Comparison of ENCODE assay signal across 1 cellular context in genomic region chr22:25110846-25111578, GRCh38.
TF ChIP-seq lines count a peak whose summit lies in the region.

No MANE protein-coding gene starts in this region.

TF ChIP-seq in HepG2, 621 proteins besides CTCF, POLR2A, EP300 and RAD21 (continued from another document and continues in another):
- no peak for TF ChIP-seq HNRNPH1 (optimal IDR thresholded peaks at IDR 0.05; ENCODE audit: low read depth, low read length)
- no peak for TF ChIP-seq MYNN (CRISPR knock-in tag; IDR thresholded peaks at IDR 0.05; ENCODE audit: low read depth)
- TF ChIP-seq FIP1L1 (IDR thresholded peaks at IDR 0.05; ENCODE audit: borderline replicate concordance, insufficient read depth, low read depth, low read length), result no peak
- TF ChIP-seq EED (CRISPR knock-in tag; IDR thresholded peaks at IDR 0.05), result peak; percentile 71; the same call in 1 of the 2 replicates
- TF ChIP-seq CEBPG (CRISPR knock-in tag; IDR thresholded peaks at IDR 0.05), result 0 out of 2 replicates have a peak, but pooled peaks have one; percentile 15
- peak; percentile 31 for TF ChIP-seq ZNF781 (CRISPR knock-in tag; IDR thresholded peaks at IDR 0.05; ENCODE audit: borderline replicate concordance, not compliant biosample characterization)
- no peak; the same call in 1 of the 2 replicates for TF ChIP-seq ZNF446 (CRISPR knock-in tag; IDR thresholded peaks at IDR 0.05)
- TF ChIP-seq ZNF747 (CRISPR knock-in tag; IDR thresholded peaks at IDR 0.05; ENCODE audit: borderline replicate concordance), result no peak
- TF ChIP-seq YEATS4 (CRISPR knock-in tag; IDR thresholded peaks at IDR 0.05; ENCODE audit: borderline replicate concordance), result 0 out of 2 replicates have a peak, but pooled peaks have one; percentile 18
- TF ChIP-seq, protein P1, sequence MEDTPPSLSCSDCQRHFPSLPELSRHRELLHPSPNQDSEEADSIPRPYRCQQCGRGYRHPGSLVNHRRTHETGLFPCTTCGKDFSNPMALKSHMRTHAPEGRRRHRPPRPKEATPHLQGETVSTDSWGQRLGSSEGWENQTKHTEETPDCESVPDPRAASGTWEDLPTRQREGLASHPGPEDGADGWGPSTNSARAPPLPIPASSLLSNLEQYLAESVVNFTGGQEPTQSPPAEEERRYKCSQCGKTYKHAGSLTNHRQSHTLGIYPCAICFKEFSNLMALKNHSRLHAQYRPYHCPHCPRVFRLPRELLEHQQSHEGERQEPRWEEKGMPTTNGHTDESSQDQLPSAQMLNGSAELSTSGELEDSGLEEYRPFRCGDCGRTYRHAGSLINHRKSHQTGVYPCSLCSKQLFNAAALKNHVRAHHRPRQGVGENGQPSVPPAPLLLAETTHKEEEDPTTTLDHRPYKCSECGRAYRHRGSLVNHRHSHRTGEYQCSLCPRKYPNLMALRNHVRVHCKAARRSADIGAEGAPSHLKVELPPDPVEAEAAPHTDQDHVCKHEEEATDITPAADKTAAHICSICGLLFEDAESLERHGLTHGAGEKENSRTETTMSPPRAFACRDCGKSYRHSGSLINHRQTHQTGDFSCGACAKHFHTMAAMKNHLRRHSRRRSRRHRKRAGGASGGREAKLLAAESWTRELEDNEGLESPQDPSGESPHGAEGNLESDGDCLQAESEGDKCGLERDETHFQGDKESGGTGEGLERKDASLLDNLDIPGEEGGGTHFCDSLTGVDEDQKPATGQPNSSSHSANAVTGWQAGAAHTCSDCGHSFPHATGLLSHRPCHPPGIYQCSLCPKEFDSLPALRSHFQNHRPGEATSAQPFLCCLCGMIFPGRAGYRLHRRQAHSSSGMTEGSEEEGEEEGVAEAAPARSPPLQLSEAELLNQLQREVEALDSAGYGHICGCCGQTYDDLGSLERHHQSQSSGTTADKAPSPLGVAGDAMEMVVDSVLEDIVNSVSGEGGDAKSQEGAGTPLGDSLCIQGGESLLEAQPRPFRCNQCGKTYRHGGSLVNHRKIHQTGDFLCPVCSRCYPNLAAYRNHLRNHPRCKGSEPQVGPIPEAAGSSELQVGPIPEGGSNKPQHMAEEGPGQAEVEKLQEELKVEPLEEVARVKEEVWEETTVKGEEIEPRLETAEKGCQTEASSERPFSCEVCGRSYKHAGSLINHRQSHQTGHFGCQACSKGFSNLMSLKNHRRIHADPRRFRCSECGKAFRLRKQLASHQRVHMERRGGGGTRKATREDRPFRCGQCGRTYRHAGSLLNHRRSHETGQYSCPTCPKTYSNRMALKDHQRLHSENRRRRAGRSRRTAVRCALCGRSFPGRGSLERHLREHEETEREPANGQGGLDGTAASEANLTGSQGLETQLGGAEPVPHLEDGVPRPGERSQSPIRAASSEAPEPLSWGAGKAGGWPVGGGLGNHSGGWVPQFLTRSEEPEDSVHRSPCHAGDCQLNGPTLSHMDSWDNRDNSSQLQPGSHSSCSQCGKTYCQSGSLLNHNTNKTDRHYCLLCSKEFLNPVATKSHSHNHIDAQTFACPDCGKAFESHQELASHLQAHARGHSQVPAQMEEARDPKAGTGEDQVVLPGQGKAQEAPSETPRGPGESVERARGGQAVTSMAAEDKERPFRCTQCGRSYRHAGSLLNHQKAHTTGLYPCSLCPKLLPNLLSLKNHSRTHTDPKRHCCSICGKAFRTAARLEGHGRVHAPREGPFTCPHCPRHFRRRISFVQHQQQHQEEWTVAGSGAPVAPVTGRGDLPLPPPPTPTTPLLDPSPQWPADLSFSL (CRISPR knock-in tag; IDR thresholded peaks at IDR 0.05), result no peak
- TF ChIP-seq, protein P2, sequence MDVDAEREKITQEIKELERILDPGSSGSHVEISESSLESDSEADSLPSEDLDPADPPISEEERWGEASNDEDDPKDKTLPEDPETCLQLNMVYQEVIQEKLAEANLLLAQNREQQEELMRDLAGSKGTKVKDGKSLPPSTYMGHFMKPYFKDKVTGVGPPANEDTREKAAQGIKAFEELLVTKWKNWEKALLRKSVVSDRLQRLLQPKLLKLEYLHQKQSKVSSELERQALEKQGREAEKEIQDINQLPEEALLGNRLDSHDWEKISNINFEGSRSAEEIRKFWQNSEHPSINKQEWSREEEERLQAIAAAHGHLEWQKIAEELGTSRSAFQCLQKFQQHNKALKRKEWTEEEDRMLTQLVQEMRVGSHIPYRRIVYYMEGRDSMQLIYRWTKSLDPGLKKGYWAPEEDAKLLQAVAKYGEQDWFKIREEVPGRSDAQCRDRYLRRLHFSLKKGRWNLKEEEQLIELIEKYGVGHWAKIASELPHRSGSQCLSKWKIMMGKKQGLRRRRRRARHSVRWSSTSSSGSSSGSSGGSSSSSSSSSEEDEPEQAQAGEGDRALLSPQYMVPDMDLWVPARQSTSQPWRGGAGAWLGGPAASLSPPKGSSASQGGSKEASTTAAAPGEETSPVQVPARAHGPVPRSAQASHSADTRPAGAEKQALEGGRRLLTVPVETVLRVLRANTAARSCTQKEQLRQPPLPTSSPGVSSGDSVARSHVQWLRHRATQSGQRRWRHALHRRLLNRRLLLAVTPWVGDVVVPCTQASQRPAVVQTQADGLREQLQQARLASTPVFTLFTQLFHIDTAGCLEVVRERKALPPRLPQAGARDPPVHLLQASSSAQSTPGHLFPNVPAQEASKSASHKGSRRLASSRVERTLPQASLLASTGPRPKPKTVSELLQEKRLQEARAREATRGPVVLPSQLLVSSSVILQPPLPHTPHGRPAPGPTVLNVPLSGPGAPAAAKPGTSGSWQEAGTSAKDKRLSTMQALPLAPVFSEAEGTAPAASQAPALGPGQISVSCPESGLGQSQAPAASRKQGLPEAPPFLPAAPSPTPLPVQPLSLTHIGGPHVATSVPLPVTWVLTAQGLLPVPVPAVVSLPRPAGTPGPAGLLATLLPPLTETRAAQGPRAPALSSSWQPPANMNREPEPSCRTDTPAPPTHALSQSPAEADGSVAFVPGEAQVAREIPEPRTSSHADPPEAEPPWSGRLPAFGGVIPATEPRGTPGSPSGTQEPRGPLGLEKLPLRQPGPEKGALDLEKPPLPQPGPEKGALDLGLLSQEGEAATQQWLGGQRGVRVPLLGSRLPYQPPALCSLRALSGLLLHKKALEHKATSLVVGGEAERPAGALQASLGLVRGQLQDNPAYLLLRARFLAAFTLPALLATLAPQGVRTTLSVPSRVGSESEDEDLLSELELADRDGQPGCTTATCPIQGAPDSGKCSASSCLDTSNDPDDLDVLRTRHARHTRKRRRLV (CRISPR knock-in tag; IDR thresholded peaks at IDR 0.05), result no peak
- TF ChIP-seq ZNF878 (CRISPR knock-in tag; IDR thresholded peaks at IDR 0.05), result no peak
- no peak for TF ChIP-seq SRY (CRISPR knock-in tag; IDR thresholded peaks at IDR 0.05)
- TF ChIP-seq ZNF264 (CRISPR knock-in tag; IDR thresholded peaks at IDR 0.05), result no peak
- no peak for TF ChIP-seq MBD4 (IDR thresholded peaks at IDR 0.05; ENCODE audit: borderline replicate concordance, low read length)
- TF ChIP-seq FOXO4 (CRISPR knock-in tag; conservative IDR thresholded peaks at IDR 0.05), result no peak
- no peak for TF ChIP-seq TBX3 (IDR thresholded peaks at IDR 0.05; ENCODE audit: borderline replicate concordance)
- no peak for TF ChIP-seq ZNF672 (CRISPR knock-in tag; IDR thresholded peaks at IDR 0.05)
- TF ChIP-seq NR2F1 (CRISPR knock-in tag; IDR thresholded peaks at IDR 0.05), result no peak
- peak; percentile 51 for TF ChIP-seq ZNF709 (CRISPR knock-in tag; IDR thresholded peaks at IDR 0.05)
- no peak for TF ChIP-seq ZFYVE20 (CRISPR knock-in tag; IDR thresholded peaks at IDR 0.05; ENCODE audit: borderline replicate concordance, low read depth)
- TF ChIP-seq ZNF567 (CRISPR knock-in tag; IDR thresholded peaks at IDR 0.05; ENCODE audit: borderline replicate concordance), result no peak
- TF ChIP-seq, protein P3, sequence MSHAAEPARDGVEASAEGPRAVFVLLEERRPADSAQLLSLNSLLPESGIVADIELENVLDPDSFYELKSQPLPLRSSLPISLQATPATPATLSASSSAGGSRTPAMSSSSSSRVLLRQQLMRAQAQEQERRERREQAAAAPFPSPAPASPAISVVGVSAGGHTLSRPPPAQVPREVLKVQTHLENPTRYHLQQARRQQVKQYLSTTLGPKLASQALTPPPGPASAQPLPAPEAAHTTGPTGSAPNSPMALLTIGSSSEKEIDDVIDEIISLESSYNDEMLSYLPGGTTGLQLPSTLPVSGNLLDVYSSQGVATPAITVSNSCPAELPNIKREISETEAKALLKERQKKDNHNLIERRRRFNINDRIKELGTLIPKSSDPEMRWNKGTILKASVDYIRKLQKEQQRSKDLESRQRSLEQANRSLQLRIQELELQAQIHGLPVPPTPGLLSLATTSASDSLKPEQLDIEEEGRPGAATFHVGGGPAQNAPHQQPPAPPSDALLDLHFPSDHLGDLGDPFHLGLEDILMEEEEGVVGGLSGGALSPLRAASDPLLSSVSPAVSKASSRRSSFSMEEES (CRISPR knock-in tag; IDR thresholded peaks at IDR 0.05), result no peak; the same call in 1 of the 2 replicates
- TF ChIP-seq TEF (CRISPR knock-in tag; IDR thresholded peaks at IDR 0.05), result no peak
- TF ChIP-seq, protein P4, sequence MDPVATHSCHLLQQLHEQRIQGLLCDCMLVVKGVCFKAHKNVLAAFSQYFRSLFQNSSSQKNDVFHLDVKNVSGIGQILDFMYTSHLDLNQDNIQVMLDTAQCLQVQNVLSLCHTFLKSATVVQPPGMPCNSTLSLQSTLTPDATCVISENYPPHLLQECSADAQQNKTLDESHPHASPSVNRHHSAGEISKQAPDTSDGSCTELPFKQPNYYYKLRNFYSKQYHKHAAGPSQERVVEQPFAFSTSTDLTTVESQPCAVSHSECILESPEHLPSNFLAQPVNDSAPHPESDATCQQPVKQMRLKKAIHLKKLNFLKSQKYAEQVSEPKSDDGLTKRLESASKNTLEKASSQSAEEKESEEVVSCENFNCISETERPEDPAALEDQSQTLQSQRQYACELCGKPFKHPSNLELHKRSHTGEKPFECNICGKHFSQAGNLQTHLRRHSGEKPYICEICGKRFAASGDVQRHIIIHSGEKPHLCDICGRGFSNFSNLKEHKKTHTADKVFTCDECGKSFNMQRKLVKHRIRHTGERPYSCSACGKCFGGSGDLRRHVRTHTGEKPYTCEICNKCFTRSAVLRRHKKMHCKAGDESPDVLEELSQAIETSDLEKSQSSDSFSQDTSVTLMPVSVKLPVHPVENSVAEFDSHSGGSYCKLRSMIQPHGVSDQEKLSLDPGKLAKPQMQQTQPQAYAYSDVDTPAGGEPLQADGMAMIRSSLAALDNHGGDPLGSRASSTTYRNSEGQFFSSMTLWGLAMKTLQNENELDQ (CRISPR knock-in tag; IDR thresholded peaks at IDR 0.05; ENCODE audit: borderline replicate concordance), result 0 out of 2 replicates have a peak, but pooled peaks have one; percentile 16
- no peak for TF ChIP-seq RFXANK (CRISPR knock-in tag; IDR thresholded peaks at IDR 0.05)
- no peak for TF ChIP-seq ZMYM2 (CRISPR knock-in tag; IDR thresholded peaks at IDR 0.05)
- TF ChIP-seq, protein P5, sequence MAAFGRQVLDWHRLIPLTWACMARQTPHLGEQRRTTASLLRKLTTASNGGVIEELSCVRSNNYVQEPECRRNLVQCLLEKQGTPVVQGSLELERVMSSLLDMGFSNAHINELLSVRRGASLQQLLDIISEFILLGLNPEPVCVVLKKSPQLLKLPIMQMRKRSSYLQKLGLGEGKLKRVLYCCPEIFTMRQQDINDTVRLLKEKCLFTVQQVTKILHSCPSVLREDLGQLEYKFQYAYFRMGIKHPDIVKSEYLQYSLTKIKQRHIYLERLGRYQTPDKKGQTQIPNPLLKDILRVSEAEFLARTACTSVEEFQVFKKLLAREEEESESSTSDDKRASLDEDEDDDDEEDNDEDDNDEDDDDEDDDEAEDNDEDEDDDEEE (CRISPR knock-in tag; IDR thresholded peaks at IDR 0.05), result no peak
- TF ChIP-seq ZNF773 (CRISPR knock-in tag; IDR thresholded peaks at IDR 0.05; ENCODE audit: borderline replicate concordance), result no peak
- TF ChIP-seq ZNF558 (CRISPR knock-in tag; IDR thresholded peaks at IDR 0.05; ENCODE audit: borderline replicate concordance), result no peak
- peak; percentile 28; the same call in 1 of the 2 replicates for TF ChIP-seq HDAC2 (CRISPR knock-in tag; IDR thresholded peaks at IDR 0.05)
- no peak for TF ChIP-seq NCOR1 (IDR thresholded peaks at IDR 0.05; ENCODE audit: borderline replicate concordance, low read length)
- no peak for TF ChIP-seq IRF2 (CRISPR knock-in tag; IDR thresholded peaks at IDR 0.05)
- no peak for TF ChIP-seq SUZ12 (IDR thresholded peaks at IDR 0.05; ENCODE audit: low read depth, low read length)
- no peak for TF ChIP-seq ATM (IDR thresholded peaks at IDR 0.05; ENCODE audit: borderline replicate concordance)
